ENCODE assay signal across 16 cellular contexts in genomic region chr7:124033807-124034753, GRCh38. TPM values are rescaled to one million over a fixed set of nuclear protein-coding genes. Genes with fewer than 3 reads are reported as not detected.
DNase-seq lines count a peak whose midpoint lies in the region; ATAC-seq and TF ChIP-seq lines count a peak whose summit lies in the region.
"Had no signal": no experiment of that assay in that cellular context is flagged by ENCODE, and none has a peak within 500 bp of the region (broad histone marks: within the 10 kb centered on the region; RNA-seq: fewer than 3 reads in every experiment).

No MANE protein-coding gene starts in this region.

- H2BK5ac ChIP-seq in H9 (ENCODE audit: insufficient read length, low read length), result no peak overlapping the region

- H3K27me3 ChIP-seq in H9 (ENCODE audit: insufficient read depth, low read length) (peaks cover 8% of the 10 kb centered on the region), gastrocnemius medialis (peaks cover 14 to 27% (median 18%) of the 10 kb centered on the region in 3 donors)

- no peak for DNase-seq in H9
- DNase-seq in WTC11 (ENCODE audit: low spot score), result no peak
- DNase-seq in gastrocnemius medialis, result no peak
- no peak for DNase-seq in germinal center (ENCODE audit: low spot score)
- DNase-seq: CD8-positive, alpha-beta T cell; GDM1; NCI-H2171; OCI-M1 had no signal

- H3K36me3 Mint-ChIP-seq in H9 (ENCODE audit: insufficient read depth in 1 of 3, low read depth in 3 of 3) (peaks cover 0 to 1% (median 0%) of the 10 kb centered on the region in 3 experiments; a peak in 2 of 7 replicates), WTC11 (no peaks in the 10 kb centered on the region)
- H3K36me3 Mint-ChIP-seq: CD8-positive, alpha-beta T cell had no signal

- H4K91ac ChIP-seq in H9 (ENCODE audit: insufficient read length, low read depth, low read length), result no peak overlapping the region

- CTCF ChIA-PET in WTC11 (lab: Charles Lee), result interaction anchor here (0.6 to 1.5 kb wide), 4 partner anchors 11 to 249 kb away, joined by 3 to 4 read pairs (median 3); no protein-coding TSS in a partner anchor

- H3K14ac ChIP-seq in H9 (ENCODE audit: insufficient read depth, low read length), result no peak overlapping the region

- H2AK5ac ChIP-seq in H9 (ENCODE audit: insufficient read length, low read length), result no peak overlapping the region

- no peak overlapping the region for H3K27ac ChIP-seq in H9 (ENCODE audit: insufficient read length, low read depth, low read length)
- H3K27ac ChIP-seq in gastrocnemius medialis, result no peak overlapping the region

- H4K20me1 ChIP-seq in H9 (ENCODE audit: control insufficient read depth, insufficient read depth, insufficient read length), result no peaks in the 10 kb centered on the region

- peak overlapping the region; percentile 75 for H3K4me3 ChIP-seq in iPS-18c (ENCODE audit: insufficient read depth, low read depth, low read length)
- peak overlapping the region; percentile 48 to 55 (median 50) for H3K4me3 ChIP-seq in gastrocnemius medialis
- H3K4me3 ChIP-seq: mucosa of descending colon had no signal

- H3K27ac Mint-ChIP-seq in H9 (peak overlapping the region in 1 of 3 experiments; percentile 62; a peak in 1 of 7 replicates), WTC11 (no peak overlapping the region)
- H3K27ac Mint-ChIP-seq: CD8-positive, alpha-beta T cell had no signal

- H2BK120ac ChIP-seq in H9 (ENCODE audit: low read depth, low read length, poor library complexity, severe bottlenecking), result no peak overlapping the region

- WGBS in H9 (ENCODE audit: extremely low coverage, insufficient read length, low lambda C conversion rate), result no CpG with 5 or more reads among the region's 16 CpGs

- H3K79me1 ChIP-seq in H9 (ENCODE audit: insufficient read depth, low read depth, low read length, poor library complexity, severe bottlenecking), result no peaks in the 10 kb centered on the region

- ATAC-seq in WTC11 (no peak), gastrocnemius medialis (no peak), GM19397 (IDR thresholded peaks at IDR 0.05; ENCODE audit: unreplicated experiment) (no peak), GM18498 (IDR thresholded peaks at IDR 0.05; ENCODE audit: unreplicated experiment) (no peak), HG02885 (IDR thresholded peaks at IDR 0.05; ENCODE audit: poor library complexity, unreplicated experiment) (no peak)
- ATAC-seq: CD8-positive, alpha-beta T cell had no signal

- H3K4me2 ChIP-seq in H9 (ENCODE audit: insufficient read depth, insufficient read length, low read length), result peak overlapping the region; percentile 41

- H2BK20ac ChIP-seq in H9 (ENCODE audit: low read depth, low read length, poor library complexity, severe bottlenecking), result no peak overlapping the region

- no peak overlapping the region for H3T11ph ChIP-seq in H9 (ENCODE audit: low read length)

- no peak overlapping the region for H2BK15ac ChIP-seq in H9 (ENCODE audit: low read depth, low read length)

- H4K8ac ChIP-seq in H9 (replicated peaks; ENCODE audit: insufficient read length, low read depth, low read length), result no peak overlapping the region

- no peaks in the 10 kb centered on the region for H3K36me3 ChIP-seq in gastrocnemius medialis

- H3K9me3 Mint-ChIP-seq in H9 (no peaks in the 10 kb centered on the region), WTC11 (no peaks in the 10 kb centered on the region)
- H3K9me3 Mint-ChIP-seq: CD8-positive, alpha-beta T cell had no signal

- no peak for TF ChIP-seq POLR2A in gastrocnemius medialis (IDR thresholded peaks at IDR 0.05)

- no peak overlapping the region for H3K23ac ChIP-seq in H9 (ENCODE audit: insufficient read length, low read depth, low read length)

- intact Hi-C loops in gastrocnemius medialis (cut with DNase I; ENCODE audit: low total_unique reads), result no loop called here

- no peak overlapping the region for H2BK12ac ChIP-seq in H9 (ENCODE audit: insufficient read length, low read depth, low read length)

- H4K5ac ChIP-seq in H9 (ENCODE audit: insufficient read length, low read depth, low read length), result no peak overlapping the region

- no peak overlapping the region for H3K9ac ChIP-seq in H9 (ENCODE audit: extremely low read depth, insufficient read length, low read length)

- H3K23me2 ChIP-seq in H9 (ENCODE audit: insufficient read length, low read depth, low read length, poor library complexity, severe bottlenecking), result peaks cover 9% of the 10 kb centered on the region

- no peak overlapping the region for H2AFZ ChIP-seq in H9 (ENCODE audit: low read length)

- no peak overlapping the region for H3K56ac ChIP-seq in H9 (ENCODE audit: insufficient read length, low read depth, low read length)

- no peak overlapping the region for H3K18ac ChIP-seq in H9 (ENCODE audit: insufficient read length, low read depth, low read length)

- no peak overlapping the region for H3K4ac ChIP-seq in H9 (ENCODE audit: low read depth, low read length)

- H3K4me1 Mint-ChIP-seq in H9, result peaks cover 13 to 25% of the 10 kb centered on the region in 2 experiments
- peaks cover 32% of the 10 kb centered on the region for H3K4me1 Mint-ChIP-seq in WTC11

- H3K9me3 ChIP-seq in H9 (ENCODE audit: control insufficient read depth, low read depth, low read length) (no peaks in the 10 kb centered on the region), iPS-18c (ENCODE audit: control insufficient read depth, insufficient read depth, low read length) (no peaks in the 10 kb centered on the region), gastrocnemius medialis (no peaks in the 10 kb centered on the region)
- H3K9me3 ChIP-seq: mucosa of descending colon had no signal

- TF ChIP-seq CTCF in H9 (conservative IDR thresholded peaks at IDR 0.05) (no peak), WTC11 (IDR thresholded peaks at IDR 0.05) (no peak), gastrocnemius medialis (IDR thresholded peaks at IDR 0.05 in 4 of 5, conservative IDR thresholded peaks at IDR 0.05 in 1 of 5) (no peak)

- H3K4me1 ChIP-seq in H9 (ENCODE audit: insufficient read depth, low read length) (no peaks in the 10 kb centered on the region), gastrocnemius medialis (peaks cover 8 to 10% of the 10 kb centered on the region in 2 donors)

- in situ Hi-C loops in gastrocnemius medialis (cut with MboI; ENCODE audit: low sequenced_read_pairs in 4 of 4), result no loop called here

- POLR2A ChIA-PET in WTC11 (lab: Charles Lee), result no interaction called here

- peak overlapping the region; percentile 67 to 84 for H3K4me3 Mint-ChIP-seq in H9
- peak overlapping the region; percentile 73 for H3K4me3 Mint-ChIP-seq in WTC11
- H3K4me3 Mint-ChIP-seq: CD8-positive, alpha-beta T cell had no signal

- no peaks in the 10 kb centered on the region for H3K79me2 ChIP-seq in H9 (ENCODE audit: insufficient read depth, low read length)

- H3K27me3 Mint-ChIP-seq in H9 (ENCODE audit: low read depth), result peaks cover 40% of the 10 kb centered on the region
- peaks cover 44% of the 10 kb centered on the region for H3K27me3 Mint-ChIP-seq in WTC11 (ENCODE audit: low read depth)

TF ChIP-seq in WTC11, 78 proteins besides CTCF, POLR2A, EP300 and RAD21 (continues in another document):
- no peak for TF ChIP-seq GTF2I (CRISPR knock-in tag; conservative IDR thresholded peaks at IDR 0.05)
- TF ChIP-seq RORB (CRISPR knock-in tag; IDR thresholded peaks at IDR 0.05), result no peak
- no peak for TF ChIP-seq ARID4B (CRISPR knock-in tag; IDR thresholded peaks at IDR 0.05; ENCODE audit: borderline replicate concordance)
- no peak for TF ChIP-seq SP1 (CRISPR knock-in tag; conservative IDR thresholded peaks at IDR 0.05)
- TF ChIP-seq OVOL2 (CRISPR knock-in tag; IDR thresholded peaks at IDR 0.05; ENCODE audit: borderline replicate concordance), result no peak
- TF ChIP-seq, protein P1, sequence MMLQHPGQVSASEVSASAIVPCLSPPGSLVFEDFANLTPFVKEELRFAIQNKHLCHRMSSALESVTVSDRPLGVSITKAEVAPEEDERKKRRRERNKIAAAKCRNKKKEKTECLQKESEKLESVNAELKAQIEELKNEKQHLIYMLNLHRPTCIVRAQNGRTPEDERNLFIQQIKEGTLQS (CRISPR knock-in tag; conservative IDR thresholded peaks at IDR 0.05), result no peak
- TF ChIP-seq, protein P2, sequence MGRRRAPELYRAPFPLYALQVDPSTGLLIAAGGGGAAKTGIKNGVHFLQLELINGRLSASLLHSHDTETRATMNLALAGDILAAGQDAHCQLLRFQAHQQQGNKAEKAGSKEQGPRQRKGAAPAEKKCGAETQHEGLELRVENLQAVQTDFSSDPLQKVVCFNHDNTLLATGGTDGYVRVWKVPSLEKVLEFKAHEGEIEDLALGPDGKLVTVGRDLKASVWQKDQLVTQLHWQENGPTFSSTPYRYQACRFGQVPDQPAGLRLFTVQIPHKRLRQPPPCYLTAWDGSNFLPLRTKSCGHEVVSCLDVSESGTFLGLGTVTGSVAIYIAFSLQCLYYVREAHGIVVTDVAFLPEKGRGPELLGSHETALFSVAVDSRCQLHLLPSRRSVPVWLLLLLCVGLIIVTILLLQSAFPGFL (CRISPR knock-in tag; IDR thresholded peaks at IDR 0.05; ENCODE audit: borderline replicate concordance), result no peak

RNA-seq across cellular contexts. Expression of gene TMEM229A, which starts 1.2 kb away (rescaled TPM):
- total RNA-seq in H9 (2021) (0.37 and 0.46 TPM in 2 replicates), WTC11 (2021) (0.27 to 0.74 TPM (median 0.41 TPM) in 3 replicates), gastrocnemius medialis (not detected)
- total RNA-seq: bronchial epithelial cell; CD8-positive, alpha-beta T cell; epithelial cell of proximal tubule; H4 had no signal
